In genomic region chr12:3267690-3268089, GRCh38 we compare ENCODE assay signal across 13 cellular contexts.
DNase-seq lines count a peak whose midpoint lies in the region; ATAC-seq and TF ChIP-seq lines count a peak whose summit lies in the region.
"Had no signal": no experiment of that assay in that cellular context is flagged by ENCODE, and none has a peak within 500 bp of the region (broad histone marks: within the 10 kb centered on the region; RNA-seq: fewer than 3 reads in every experiment).

No MANE protein-coding gene starts in this region.

- ATAC-seq in left cardiac atrium (no peak), IMR-90 (ENCODE audit: low read depth) (no peak)

- no peaks in the 10 kb centered on the region for H3K79me1 ChIP-seq in IMR-90 (ENCODE audit: low read depth in 1 of 2, low read length in 2 of 2)

- H3K27ac ChIP-seq in left ventricle myocardium inferior (replicated peaks), result peak overlapping the region; percentile 96
- no peak overlapping the region for H3K27ac ChIP-seq in IMR-90 (ENCODE audit: insufficient read depth, low read length)
- H3K27ac ChIP-seq in testis, result no peak overlapping the region
- no peak overlapping the region for H3K27ac ChIP-seq in SK-N-SH (ENCODE audit: low read depth in 2 of 2, low read length in 1 of 2)
- H3K27ac ChIP-seq: C4-2B, GM23248 had no signal

- dilution Hi-C loops in IMR-90 (cut with HindIII; ENCODE audit: low sequenced_read_pairs, unreplicated experiment), result no loop called here

- H3K27me3 ChIP-seq in left ventricle myocardium inferior (ENCODE audit: low read depth) (no peaks in the 10 kb centered on the region), IMR-90 (ENCODE audit: control insufficient read depth, insufficient read depth, low read length) (no peaks in the 10 kb centered on the region; the same call in 1 of the 2 replicates), testis (no peaks in the 10 kb centered on the region), SK-N-SH (ENCODE audit: insufficient read depth) (no peaks in the 10 kb centered on the region)

- peaks cover 3% of the 10 kb centered on the region for H3K36me3 ChIP-seq in left ventricle myocardium inferior
- H3K36me3 ChIP-seq in IMR-90 (ENCODE audit: control insufficient read depth, insufficient read depth, low read length), result no peaks in the 10 kb centered on the region
- no peaks in the 10 kb centered on the region for H3K36me3 ChIP-seq in testis (ENCODE audit: low read depth, missing control alignments)
- H3K36me3 ChIP-seq in SK-N-SH (replicated peaks in 1 of 2; ENCODE audit: control insufficient read depth in 1 of 2, insufficient read depth in 2 of 2, low read length in 1 of 2), result no peaks in the 10 kb centered on the region

- TF ChIP-seq EP300 in SK-N-SH (IDR thresholded peaks at IDR 0.05; ENCODE audit: borderline replicate concordance in 1 of 2, low read depth in 1 of 2, low read length in 1 of 2), result no peak

- no peak overlapping the region for H3K14ac ChIP-seq in IMR-90 (replicated peaks; ENCODE audit: low read depth, low read length)

- BruUV-seq in IMR-90 (replicated peaks; lab: Mats Ljungman, UMichigan), result no TSS peak

- no peak overlapping the region for H2AK5ac ChIP-seq in IMR-90 (ENCODE audit: low read depth, low read length)

- H2BK5ac ChIP-seq in IMR-90 (ENCODE audit: low read depth, low read length, poor library complexity, severe bottlenecking), result no peak overlapping the region

- H3K9me3 ChIP-seq in left ventricle myocardium inferior (replicated peaks) (no peaks in the 10 kb centered on the region), IMR-90 (ENCODE audit: control insufficient read depth, insufficient read depth, low read length) (no peaks in the 10 kb centered on the region), testis (no peaks in the 10 kb centered on the region), SK-N-SH (no peaks in the 10 kb centered on the region)
- H3K9me3 ChIP-seq: Caco-2 had no signal

- no peaks in the 10 kb centered on the region for H3F3A ChIP-seq in SK-N-SH (replicated peaks; ENCODE audit: insufficient read depth)

- H2AFZ ChIP-seq in IMR-90 (replicated peaks; ENCODE audit: low read length, poor library complexity) (peak overlapping the region; percentile 9), SK-N-SH (ENCODE audit: low read depth) (no peak overlapping the region)
- H2AFZ ChIP-seq: GM23248 had no signal

- peak overlapping the region; percentile 36 for H2AK9ac ChIP-seq in IMR-90 (replicated peaks; ENCODE audit: low read depth, low read length, poor library complexity)

- H3K9ac ChIP-seq in IMR-90 (ENCODE audit: low read depth, low read length) (no peak overlapping the region), SK-N-SH (no peak overlapping the region)
- H3K9ac ChIP-seq: GM23248 had no signal

- no peak overlapping the region for H2BK15ac ChIP-seq in IMR-90 (ENCODE audit: low read depth, low read length)

- intact Hi-C loops in left ventricle myocardium inferior (cut with micrococcal nuclease) (no loop called here), left cardiac atrium (cut with DNase I) (no loop called here), IMR-90 (cut with micrococcal nuclease) (no loop called here), testis (cut with DNase I; ENCODE audit: low total_unique reads) (no loop called here)

- TF ChIP-seq POLR2A in IMR-90 (IDR thresholded peaks at IDR 0.05; ENCODE audit: low read depth, low read length) (no peak), testis (IDR thresholded peaks at IDR 0.05) (no peak)

- H3K18ac ChIP-seq in IMR-90 (ENCODE audit: low read depth, low read length), result no peak overlapping the region

- H3K79me2 ChIP-seq in SK-N-SH (ENCODE audit: insufficient read depth), result no peaks in the 10 kb centered on the region

- no peaks in the 10 kb centered on the region for H4K20me1 ChIP-seq in IMR-90 (ENCODE audit: insufficient read depth, low read length)
- no peaks in the 10 kb centered on the region for H4K20me1 ChIP-seq in SK-N-SH (ENCODE audit: insufficient read depth)

- H3K4me2 ChIP-seq in IMR-90 (ENCODE audit: low read depth, low read length) (no peak overlapping the region), SK-N-SH (no peak overlapping the region)

- CTCF ChIA-PET in IMR-90 (lab: Yijun Ruan, JAX), result no interaction called here
- CTCF ChIA-PET in GM10248 (lab: Yijun Ruan, JAX), result interaction anchor here (1.1 to 3.0 kb wide), 3 partner anchors 7 to 17 kb away, joined by 3 to 30 read pairs (median 3); no protein-coding TSS in a partner anchor
- CTCF ChIA-PET in SK-N-SH (lab: Yijun Ruan, JAX), result interaction anchor here (1.0 to 2.9 kb wide), 6 partner anchors 8 to 194 kb away, joined by 3 to 32 read pairs (median 6); no protein-coding TSS in a partner anchor

- TF ChIP-seq RAD21 in IMR-90 (IDR thresholded peaks at IDR 0.05; ENCODE audit: low read length), result no peak
- TF ChIP-seq RAD21 in SK-N-SH (IDR thresholded peaks at IDR 0.05; ENCODE audit: low read length), result no peak

- H3K56ac ChIP-seq in IMR-90 (ENCODE audit: extremely low read depth, insufficient read depth, low read length), result no peak overlapping the region

- H4K91ac ChIP-seq in IMR-90 (ENCODE audit: insufficient read depth, low read depth, low read length), result no peak overlapping the region

- no peak overlapping the region for H3K23ac ChIP-seq in IMR-90 (ENCODE audit: low read depth, low read length)

- no peak overlapping the region for H3K4me3 ChIP-seq in left ventricle myocardium inferior
- H3K4me3 ChIP-seq in IMR-90 (ENCODE audit: insufficient read depth, low read depth, low read length), result no peak overlapping the region
- no peak overlapping the region for H3K4me3 ChIP-seq in testis
- no peak overlapping the region for H3K4me3 ChIP-seq in SK-N-SH (ENCODE audit: low read depth in 2 of 2, low read length in 1 of 2)
- H3K4me3 ChIP-seq: GM23248 had no signal

- H4K8ac ChIP-seq in IMR-90 (ENCODE audit: low read depth in 2 of 2, low read length in 2 of 2), result no peak overlapping the region

- H4K5ac ChIP-seq in IMR-90 (ENCODE audit: low read depth, low read length), result no peak overlapping the region

- 0 out of 2 replicates have a peak, but pooled peaks cover 3% of the 10 kb centered on the region for H3K9me1 ChIP-seq in IMR-90 (ENCODE audit: insufficient read depth, low read length)

- H2BK20ac ChIP-seq in IMR-90 (ENCODE audit: low read depth, low read length), result no peak overlapping the region

- in situ Hi-C loops in IMR-90 (cut with MboI; ENCODE audit: low sequenced_read_pairs), result no loop called here

- no peaks in the 10 kb centered on the region for H3K9me2 ChIP-seq in SK-N-SH

- WGBS in IMR-90 (ENCODE audit: extremely low coverage in 2 of 2, insufficient read length in 1 of 2), 2 experiments, result 84% methylated on average over 6 of the region's 11 CpGs; no CpG with 5 or more reads in 1 of the 2 experiments
- 55 to 82% methylated on average over 11 of the region's 11 CpGs for WGBS in testis, 2 donors
- WGBS in SK-N-SH (ENCODE audit: low lambda C conversion rate), result 81% methylated on average over 10 of the region's 11 CpGs

- POLR2A ChIA-PET in IMR-90 (lab: Charles Lee; ENCODE audit: unreplicated experiment) (no interaction called here), GM10248 (lab: Yijun Ruan, JAX) (no interaction called here), SK-N-SH (lab: Yijun Ruan, JAX) (no interaction called here)

- no peak overlapping the region for H3K4ac ChIP-seq in IMR-90 (ENCODE audit: low read depth, low read length)

- no peak for DNase-seq in left ventricle myocardium inferior
- no peak for DNase-seq in left cardiac atrium
- DNase-seq in IMR-90, result no peak
- peak; percentile 7 for DNase-seq in dermis blood vessel endothelial cell
- peak; percentile 21 for DNase-seq in testis
- no peak for DNase-seq in SKM-1 treated with dmso at 0.1 percent for 144 hours (lab: John Stamatoyannopoulos, UW; ENCODE audit: unreplicated experiment)
- DNase-seq in GM10248 (ENCODE audit: extremely low spot score), result no peak
- no peak for DNase-seq in SK-N-SH
- DNase-seq: Caco-2; CD4-positive, alpha-beta T cell; GM23248; HCEC 1CT had no signal

- no peak for TF ChIP-seq CTCF in left ventricle myocardium inferior (IDR thresholded peaks at IDR 0.05; ENCODE audit: borderline replicate concordance)
- TF ChIP-seq CTCF in IMR-90 (conservative IDR thresholded peaks at IDR 0.05; ENCODE audit: low read depth, low read length), result no peak
- TF ChIP-seq CTCF in testis (IDR thresholded peaks at IDR 0.05), result no peak
- TF ChIP-seq CTCF in GM10248 (IDR thresholded peaks at IDR 0.05; ENCODE audit: control extremely low read depth, extremely low read depth, low read depth, missing control alignments), result no peak
- TF ChIP-seq CTCF in SK-N-SH (IDR thresholded peaks at IDR 0.05), result no peak

- H2BK120ac ChIP-seq in IMR-90 (ENCODE audit: low read depth, low read length), result no peak overlapping the region

- H3K4me1 ChIP-seq in left ventricle myocardium inferior (peaks cover 85% of the 10 kb centered on the region), IMR-90 (ENCODE audit: control insufficient read depth, insufficient read depth, low read length) (no peaks in the 10 kb centered on the region), testis (peaks cover 22% of the 10 kb centered on the region), SK-N-SH (ENCODE audit: control insufficient read depth in 1 of 2, insufficient read depth in 2 of 2, low read depth in 1 of 2, low read length in 1 of 2) (peaks cover 0 to 21% of the 10 kb centered on the region in 2 experiments; a peak in 2 of 4 replicates)
- H3K4me1 ChIP-seq: Caco-2 had no signal

TF ChIP-seq in IMR-90, 13 proteins besides CTCF, POLR2A, EP300 and RAD21 (continues in another document):
- TF ChIP-seq MXI1 (IDR thresholded peaks at IDR 0.05; ENCODE audit: borderline replicate concordance, low read depth, low read length) (no peak), RCOR1 (IDR thresholded peaks at IDR 0.05; ENCODE audit: insufficient replicate concordance, low read length) (no peak)

TF ChIP-seq in SK-N-SH, 30 proteins besides CTCF, POLR2A, EP300 and RAD21 (continues in another document):
- TF ChIP-seq EZH2phosphoT487 (IDR thresholded peaks at IDR 0.05; ENCODE audit: borderline replicate concordance, low read depth) (no peak), TAF1 (IDR thresholded peaks at IDR 0.05; ENCODE audit: borderline replicate concordance, low read depth, low read length) (no peak), SIN3A (IDR thresholded peaks at IDR 0.05; ENCODE audit: borderline replicate concordance, low read depth, low read length) (no peak), FOXJ3 (CRISPR knock-in tag; IDR thresholded peaks at IDR 0.05) (no peak), CHD2 (IDR thresholded peaks at IDR 0.05; ENCODE audit: low read length, partially characterized antibody) (no peak), MXI1 (IDR thresholded peaks at IDR 0.05; ENCODE audit: low read depth, low read length) (no peak), TCF12 (IDR thresholded peaks at IDR 0.05) (no peak), USF1 (IDR thresholded peaks at IDR 0.05; ENCODE audit: borderline replicate concordance, low read depth) (no peak), POLR2AphosphoS5 (IDR thresholded peaks at IDR 0.05; ENCODE audit: low read depth, low read length) (no peak), FOXM1 (IDR thresholded peaks at IDR 0.05; ENCODE audit: low read depth) (no peak)

Comparison
In these comparisons a context has a peak if more than half of its experiments do, and no peak if none do; other contexts are left out.
1. DNase-seq: peak in dermis blood vessel endothelial cell (single experiment) and testis (single experiment); none in left ventricle myocardium inferior (single experiment), left cardiac atrium (single experiment), IMR-90 (single experiment), SKM-1 treated with dmso at 0.1 percent for 144 hours (single experiment), GM10248 (single experiment) and SK-N-SH (single experiment).